In the genomic region with DNA sequence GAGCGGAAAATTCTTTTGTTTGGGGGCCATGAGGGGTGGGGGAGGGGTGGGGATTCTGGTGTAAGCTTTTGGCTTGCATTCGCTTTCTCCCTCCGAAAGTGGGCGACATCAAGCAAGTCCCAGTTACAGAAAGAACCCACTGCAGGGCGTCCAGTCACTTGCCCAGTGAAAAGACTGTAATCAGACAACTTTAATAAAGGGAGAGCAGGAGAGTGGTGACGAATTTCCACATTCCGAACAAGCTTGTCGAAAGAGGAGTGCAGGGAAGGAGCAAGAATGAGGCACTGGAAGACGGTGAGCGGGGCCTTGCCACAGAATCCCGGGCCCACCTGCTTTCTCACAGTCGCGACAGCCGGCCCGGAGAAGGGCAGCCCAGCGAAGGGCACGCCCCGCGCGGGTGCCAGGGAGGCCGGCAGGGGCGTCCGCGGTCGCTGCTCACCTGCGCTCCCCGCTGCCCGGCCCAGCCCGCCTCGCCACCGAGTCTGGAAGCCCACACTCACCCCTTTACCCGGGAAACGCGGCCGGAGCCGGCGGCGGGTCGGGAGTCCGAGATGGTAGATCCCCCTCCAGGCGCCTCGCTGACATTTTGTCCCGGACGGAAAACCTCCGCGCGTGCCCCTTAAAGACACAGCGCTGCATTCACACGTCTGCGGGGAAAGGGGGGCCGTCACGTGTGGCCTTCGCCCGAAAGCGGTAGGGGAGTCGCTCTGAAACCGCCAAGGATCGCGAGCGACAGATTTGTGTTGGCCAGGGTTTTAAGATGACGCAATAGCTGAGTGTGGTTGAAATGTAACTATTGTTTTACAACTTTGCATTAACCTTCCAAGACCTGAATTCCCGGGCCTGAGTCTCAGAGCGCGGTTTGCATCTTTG, we compare ENCODE assay signal across 8 cellular contexts. TPM values are rescaled to one million over a fixed set of nuclear protein-coding genes. Genes with fewer than 3 reads are reported as not detected.
DNase-seq lines count a peak whose midpoint lies in the region; ATAC-seq, FAIRE-seq and TF ChIP-seq lines count a peak whose summit lies in the region.

A gene with protein sequence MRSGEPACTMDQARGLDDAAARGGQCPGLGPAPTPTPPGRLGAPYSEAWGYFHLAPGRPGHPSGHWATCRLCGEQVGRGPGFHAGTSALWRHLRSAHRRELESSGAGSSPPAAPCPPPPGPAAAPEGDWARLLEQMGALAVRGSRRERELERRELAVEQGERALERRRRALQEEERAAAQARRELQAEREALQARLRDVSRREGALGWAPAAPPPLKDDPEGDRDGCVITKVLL (minus strand): TSS at position 675 of the 873 bp plus-strand sequence. CDS start 9,407 bp downstream, outside the sequence.

- no peaks in the 10 kb centered on the region for H4K20me1 ChIP-seq in HCT116 (ENCODE audit: insufficient read depth)

- H3K36me3 ChIP-seq in HCT116 (ENCODE audit: control insufficient read depth in 1 of 2, insufficient read depth in 2 of 2, low read length in 2 of 2) (no peaks in the 10 kb centered on the region), aorta (ENCODE audit: control insufficient read depth in 1 of 2, insufficient read depth in 2 of 2, low read length in 1 of 2) (peaks cover 0 to 3% of the 10 kb centered on the region in 2 donors)

- CTCF ChIA-PET in HCT116 (lab: Charles Lee) (interaction anchor here (1.0 to 1.6 kb wide), 2 partner anchors 9 to 219 kb away, joined by 3 to 4 read pairs; no protein-coding TSS in a partner anchor), T-cell (lab: Charles Lee) (interaction anchor here in 1 of 2 donors (0.6 to 1.2 kb wide), 6 partner anchors 9 to 371 kb away, joined by 3 to 6 read pairs (median 5); no protein-coding TSS in a partner anchor)

- peaks cover 4% of the 10 kb centered on the region for H3K36me3 Mint-ChIP-seq in T-cell

- ATAC-seq in HCT116 (peak; percentile 92), T-cell (replicated peaks in 1 of 4) (peak; percentile 81 to 92 (median 84)), left cardiac atrium (peak; percentile 84 to 86), aorta (ENCODE audit: low FRiP score) (peak; percentile 85)

- peaks cover 3% of the 10 kb centered on the region in 2 donors for H3K27me3 Mint-ChIP-seq in T-cell

- H3K4me3 ChIP-seq in HCT116 (replicated peaks in 1 of 2; ENCODE audit: low read depth in 1 of 2, low read length in 2 of 2) (peak within 1 kb of the TSS; percentile 66 to 69), aorta (ENCODE audit: low read length in 2 of 2) (peak within 1 kb of the TSS; percentile 81 to 85)

- TF ChIP-seq RAD21 in HCT116 (IDR thresholded peaks at IDR 0.05; ENCODE audit: low read depth): peak; percentile 24; the same call in 1 of the 2 replicates

- peak within 1 kb of the TSS in 1 of 2 donors; percentile 89 for H3K27ac Mint-ChIP-seq in T-cell

- RAD21 ChIA-PET in HCT116 (lab: Charles Lee; ENCODE audit: low non-redundant PET in 1 of 2, low total read pairs in 2 of 2, uncharacterized antibody in 2 of 2, unreplicated experiment in 2 of 2): no interaction called here

- H3K4me1 Mint-ChIP-seq in T-cell: peaks cover 7 to 16% (median 13%) of the 10 kb centered on the region in 3 donors

- H3K4me2 ChIP-seq in HCT116 (ENCODE audit: low read length): peak within 1 kb of the TSS; percentile 85

- H3K9me3 ChIP-seq in HCT116 (ENCODE audit: control insufficient read depth in 1 of 2, insufficient read depth in 1 of 2, low read depth in 1 of 2, low read length in 2 of 2) (no peaks in the 10 kb centered on the region), aorta (ENCODE audit: control insufficient read depth, low read length) (no peaks in the 10 kb centered on the region)

- WGBS in aorta, 2 donors: 0% methylated on average over 50 to 64 of the region's 64 CpGs

- POLR2A ChIA-PET in HCT116 (lab: Charles Lee) (interaction anchor here (0.6 to 1.4 kb wide), 3 partner anchors 10 to 347 kb away, joined by 3 to 5 read pairs (median 4); no protein-coding TSS in a partner anchor), T-cell (lab: Charles Lee) (interaction anchor here in 1 of 2 donors (0.6 kb wide), 1 partner anchor 56 kb away, joined by 4 read pairs; a partner anchor contains a TSS)

- FAIRE-seq in G401.6 (lab: Jason Lieb, UNC): peak; percentile 71

- intact Hi-C loops in HCT116 (cut with micrococcal nuclease) (no loop called here), left cardiac atrium (cut with DNase I) (no loop called here), posterior vena cava (cut with DNase I) (loop anchor here in 1 of 2 donors (10.0 kb wide), 1 partner anchor 408 kb away; a partner anchor contains a TSS), aorta (cut with DNase I) (loop anchor here in 1 of 2 donors (5.0 kb wide), 2 partner anchors 55 to 405 kb away; a partner anchor contains a TSS)

- no TSS peak for BruUV-seq in HCT116 (replicated peaks; lab: Mats Ljungman, UMichigan)

- peaks cover 0 to 3% (median 0%) of the 10 kb centered on the region in 3 donors for H3K9me3 Mint-ChIP-seq in T-cell

- peak; percentile 14 for TF ChIP-seq POLR2A in HCT116 (IDR thresholded peaks at IDR 0.05; ENCODE audit: borderline replicate concordance, extremely low read depth, insufficient read depth, insufficient read length)

- H3K9me2 ChIP-seq in HCT116 (ENCODE audit: insufficient read depth): no peaks in the 10 kb centered on the region

- H3K4me1 ChIP-seq in HCT116 (ENCODE audit: control insufficient read depth in 1 of 2, insufficient read depth in 2 of 2, low read length in 2 of 2): peaks cover 6 to 16% of the 10 kb centered on the region in 2 experiments; a peak in 2 of 4 replicates
- H3K4me1 ChIP-seq in aorta (ENCODE audit: control insufficient read depth in 1 of 2, insufficient read depth in 2 of 2, low read length in 2 of 2): no peaks in the 10 kb centered on the region

- H3K9ac ChIP-seq in HCT116 (ENCODE audit: low read length): peak within 1 kb of the TSS; percentile 76

- peak within 1 kb of the TSS; percentile 75 for H2AFZ ChIP-seq in HCT116 (ENCODE audit: low read depth, low read length, poor library complexity, severe bottlenecking)

- H3K27me3 ChIP-seq in HCT116 (ENCODE audit: insufficient read depth, low read length) (no peaks in the 10 kb centered on the region), aorta (ENCODE audit: control insufficient read depth in 1 of 2, insufficient read depth in 2 of 2, low read length in 1 of 2) (no peaks in the 10 kb centered on the region)

- peak in 1 of 3 experiments; percentile 8; a peak in 1 of 6 replicates for TF ChIP-seq CTCF in HCT116 (IDR thresholded peaks at IDR 0.05 in 2 of 3, conservative IDR thresholded peaks at IDR 0.05 in 1 of 3; ENCODE audit: borderline replicate concordance in 1 of 3, insufficient read depth in 1 of 3, low read depth in 2 of 3, low read length in 2 of 3)

- H3K4me3 Mint-ChIP-seq in T-cell: peak within 1 kb of the TSS; percentile 80 to 92 (median 86)

- H3K79me2 ChIP-seq in HCT116 (ENCODE audit: insufficient read depth, low read length): peaks cover 8% of the 10 kb centered on the region; the same call in 1 of the 2 replicates

- H3K27ac ChIP-seq in HCT116 (ENCODE audit: low read depth, low read length): peak within 1 kb of the TSS; percentile 86
- peak within 1 kb of the TSS; percentile 87 to 96 for H3K27ac ChIP-seq in aorta (ENCODE audit: low read depth in 1 of 2, low read length in 2 of 2)

- peak; percentile 71 for DNase-seq in HCT116 (ENCODE audit: low read depth, low spot score)
- DNase-seq in NCI-H1092 treated with DMSO at 0.1 percent for 48 hours (lab: John Stamatoyannopoulos, UW): peak; percentile 86
- DNase-seq in T-cell: peak; percentile 23 to 81 (median 60)
- peak in 55 of 56 donors; percentile 14 to 83 (median 65) for DNase-seq in amygdala (lab: John Stamatoyannopoulos, UW)
- DNase-seq in left cardiac atrium: peak; percentile 73
- DNase-seq in posterior vena cava (ENCODE audit: low spot score): peak; percentile 89
- peak; percentile 84 to 87 for DNase-seq in aorta

TF ChIP-seq in HCT116, 20 proteins besides CTCF, POLR2A, EP300 and RAD21 (continues in another document):
- TF ChIP-seq FOSL1 (IDR thresholded peaks at IDR 0.05; ENCODE audit: low read depth): no peak
- TF ChIP-seq JUND (IDR thresholded peaks at IDR 0.05): no peak
- no peak for TF ChIP-seq EZH2phosphoT487 (IDR thresholded peaks at IDR 0.05; ENCODE audit: borderline replicate concordance)
- TF ChIP-seq CEBPB (IDR thresholded peaks at IDR 0.05; ENCODE audit: low read depth): peak; percentile 84
- peak; percentile 46 for TF ChIP-seq CBX3 (IDR thresholded peaks at IDR 0.05; ENCODE audit: low read depth)
- TF ChIP-seq POLR2AphosphoS5 (IDR thresholded peaks at IDR 0.05; ENCODE audit: low read depth, low read length): peak; percentile 58
- TF ChIP-seq, protein P1, sequence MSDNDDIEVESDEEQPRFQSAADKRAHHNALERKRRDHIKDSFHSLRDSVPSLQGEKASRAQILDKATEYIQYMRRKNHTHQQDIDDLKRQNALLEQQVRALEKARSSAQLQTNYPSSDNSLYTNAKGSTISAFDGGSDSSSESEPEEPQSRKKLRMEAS (IDR thresholded peaks at IDR 0.05): peak; percentile 82
- no peak for TF ChIP-seq TCF7L2 (IDR thresholded peaks at IDR 0.05; ENCODE audit: borderline replicate concordance, extremely low read depth, insufficient read depth, insufficient read length)
- no peak for TF ChIP-seq ZNF274 (IDR thresholded peaks at IDR 0.05; ENCODE audit: low read depth, low read length)
- peak; percentile 70 for TF ChIP-seq YY1 (IDR thresholded peaks at IDR 0.05; ENCODE audit: extremely low read depth, insufficient replicate concordance, low read depth, low read length)
- TF ChIP-seq, protein P2, sequence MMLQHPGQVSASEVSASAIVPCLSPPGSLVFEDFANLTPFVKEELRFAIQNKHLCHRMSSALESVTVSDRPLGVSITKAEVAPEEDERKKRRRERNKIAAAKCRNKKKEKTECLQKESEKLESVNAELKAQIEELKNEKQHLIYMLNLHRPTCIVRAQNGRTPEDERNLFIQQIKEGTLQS (IDR thresholded peaks at IDR 0.05): 0 out of 2 replicates have a peak, but pooled peaks have one; percentile 33
- peak; percentile 51; the same call in 1 of the 2 replicates for TF ChIP-seq SIN3A (IDR thresholded peaks at IDR 0.05; ENCODE audit: low read depth)
- TF ChIP-seq ZFX (IDR thresholded peaks at IDR 0.05): peak; percentile 84
- TF ChIP-seq ELF1 (IDR thresholded peaks at IDR 0.05; ENCODE audit: borderline replicate concordance, low read depth): no peak

RNA-seq across cellular contexts. Expression of the gene that starts here (rescaled TPM):
- total RNA-seq in HCT116 (2021; ENCODE audit: unreplicated experiment) (12.7 TPM), T-cell (1 to 10 TPM; 2.9 to 5.1 (median 4.3) TPM), left cardiac atrium (1 to 10 TPM; 9.7 to 10.0 TPM), posterior vena cava (1 to 10 TPM; 7.8 to 9.7 TPM), aorta (10 to 100 TPM; 11.3 to 11.7 TPM)
- polyA plus RNA-seq in HCT116 (2012): 4.7 and 6.7 TPM in 2 replicates
- polyA plus RNA-seq in aorta: 1 to 10 TPM; 1.6 to 5.0 TPM

Comparison
In these comparisons a context has a peak if more than half of its experiments do, and no peak if none do; other contexts are left out.
1. Peak in every context shown above with its lines: DNase-seq, ATAC-seq, H3K4me3 ChIP-seq and H3K27ac ChIP-seq.